Comparison of ENCODE assay signal across 12 cellular contexts in the genomic region with DNA sequence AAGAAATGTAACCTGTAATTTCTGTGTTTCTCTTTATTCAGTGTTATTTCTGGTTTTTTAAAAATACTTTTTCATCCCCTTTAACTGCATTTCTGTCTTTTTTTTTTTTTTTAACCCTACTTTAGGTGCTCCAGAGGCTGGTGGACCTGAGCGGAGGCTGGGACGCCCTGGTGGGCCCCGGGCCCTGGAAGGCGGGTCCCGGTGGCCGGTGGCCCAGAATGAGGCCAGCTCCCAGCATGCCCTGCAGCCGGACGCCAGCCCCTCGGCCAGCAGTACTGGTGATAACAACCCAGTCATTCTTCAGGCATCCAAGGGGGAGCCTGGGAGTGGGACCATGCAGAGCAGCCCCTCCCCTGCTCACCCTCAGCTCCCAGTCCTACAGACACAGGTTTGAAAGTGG. TPM values are rescaled to one million over a fixed set of nuclear protein-coding genes. Genes with fewer than 3 reads are reported as not detected.
DNase-seq lines count a peak whose midpoint lies in the region; ATAC-seq and TF ChIP-seq lines count a peak whose summit lies in the region.
"Had no signal": no experiment of that assay in that cellular context is flagged by ENCODE, and none has a peak within 500 bp of the region (broad histone marks: within the 10 kb centered on the region; RNA-seq: fewer than 3 reads in every experiment).

No MANE protein-coding gene starts in this region.

- H3K27me3 ChIP-seq in DOHH2 (ENCODE audit: control insufficient read depth, low read length) (no peaks in the 10 kb centered on the region), endocrine pancreas (ENCODE audit: control insufficient read depth, insufficient read depth, low read length) (no peaks in the 10 kb centered on the region), neural progenitor cell (peaks cover 3% of the 10 kb centered on the region), thyroid gland (no peaks in the 10 kb centered on the region)
- H3K27me3 ChIP-seq: esophagus muscularis mucosa had no signal

- TF ChIP-seq CTCF in DOHH2 (IDR thresholded peaks at IDR 0.05; ENCODE audit: low read depth, low read length, poor library complexity, severe bottlenecking) (no peak), neural progenitor cell (IDR thresholded peaks at IDR 0.05) (no peak), thyroid gland (IDR thresholded peaks at IDR 0.05) (no peak)

- H3K9me3 Mint-ChIP-seq in neural progenitor cell = no peaks in the 10 kb centered on the region

- peak overlapping the region; percentile 99 for H3K4me3 Mint-ChIP-seq in neural progenitor cell

- H2AFZ ChIP-seq in neural progenitor cell (replicated peaks) = no peak overlapping the region

- peaks cover 22% of the 10 kb centered on the region for H3K36me3 Mint-ChIP-seq in neural progenitor cell

- H3K79me2 ChIP-seq in DOHH2 (ENCODE audit: control insufficient read depth, low read length) (peaks cover 45% of the 10 kb centered on the region), neural progenitor cell (ENCODE audit: low read depth) (peaks cover 41% of the 10 kb centered on the region)

- H3F3A ChIP-seq in DOHH2 (ENCODE audit: control insufficient read depth, insufficient read depth) (peaks cover 2% of the 10 kb centered on the region; the same call in 1 of the 2 replicates), neural progenitor cell (ENCODE audit: low read depth) (peaks cover 31% of the 10 kb centered on the region)

- H3K9me3 ChIP-seq in DOHH2 (ENCODE audit: control insufficient read depth, insufficient read depth, low read length) (no peaks in the 10 kb centered on the region), endocrine pancreas (ENCODE audit: control insufficient read depth, low read length) (no peaks in the 10 kb centered on the region), neural progenitor cell (ENCODE audit: low read depth) (no peaks in the 10 kb centered on the region), thyroid gland (no peaks in the 10 kb centered on the region)
- H3K9me3 ChIP-seq: esophagus muscularis mucosa, lower lobe of right lung had no signal

- peak overlapping the region; percentile 91 for H3K4me2 ChIP-seq in DOHH2 (ENCODE audit: low read length)
- H3K4me2 ChIP-seq in neural progenitor cell = no peak overlapping the region

- H3K4me3 ChIP-seq in DOHH2 (ENCODE audit: low read length) (peak overlapping the region; percentile 84; the same call in 1 of the 2 replicates), endocrine pancreas (ENCODE audit: control insufficient read depth, insufficient read depth, low read length) (peak overlapping the region; percentile 65), neural progenitor cell (no peak overlapping the region), thyroid gland (replicated peaks in 1 of 3) (no peak overlapping the region)

- ATAC-seq in HG03025 (IDR thresholded peaks at IDR 0.05; ENCODE audit: low FRiP score, unreplicated experiment) = no peak
- ATAC-seq: lower lobe of right lung had no signal

- H3K27ac Mint-ChIP-seq in neural progenitor cell = no peak overlapping the region

- H4K20me1 ChIP-seq in DOHH2 (ENCODE audit: control insufficient read depth, insufficient read depth, low read depth, low read length) = peaks cover 6% of the 10 kb centered on the region
- peaks cover 43% of the 10 kb centered on the region for H4K20me1 ChIP-seq in neural progenitor cell (ENCODE audit: low read depth)

- DNase-seq in NCI-H226 (peak; percentile 88), neural progenitor cell (ENCODE audit: low spot score) (no peak), CD1c-positive myeloid dendritic cell (ENCODE audit: extremely low spot score) (no peak), thyroid gland (no peak)
- DNase-seq: aorta; GF-D8; lower lobe of right lung; stimulated activated CD4-positive, alpha-beta T cell treated with anti-CD3 and anti-CD28 coated beads, Interleukin-15, amount 100 ng/mL, for 24 hours had no signal

- H3K36me3 ChIP-seq in DOHH2 (ENCODE audit: control insufficient read depth, low read length) = peaks cover 59% of the 10 kb centered on the region
- peaks cover 7% of the 10 kb centered on the region for H3K36me3 ChIP-seq in endocrine pancreas (ENCODE audit: control insufficient read depth, insufficient read depth, low read length)
- peaks cover 18% of the 10 kb centered on the region for H3K36me3 ChIP-seq in neural progenitor cell
- peaks cover 37 to 49% of the 10 kb centered on the region in 2 donors for H3K36me3 ChIP-seq in thyroid gland

- H3K9ac ChIP-seq in endocrine pancreas (ENCODE audit: control insufficient read depth, insufficient read depth, low read length) (no peak overlapping the region), neural progenitor cell (no peak overlapping the region)

- no peak overlapping the region for H3K27ac ChIP-seq in DOHH2 (ENCODE audit: low read depth, low read length)
- no peak overlapping the region for H3K27ac ChIP-seq in neural progenitor cell
- no peak overlapping the region for H3K27ac ChIP-seq in thyroid gland
- H3K27ac ChIP-seq: lower lobe of right lung had no signal

- H3K4me1 Mint-ChIP-seq in neural progenitor cell = peaks cover 19% of the 10 kb centered on the region

- peaks cover 4% of the 10 kb centered on the region for H3K27me3 Mint-ChIP-seq in neural progenitor cell (ENCODE audit: insufficient read depth, low read depth)

- H3K4me1 ChIP-seq in DOHH2 (ENCODE audit: control insufficient read depth, low read length) (peaks cover 24% of the 10 kb centered on the region), endocrine pancreas (ENCODE audit: control insufficient read depth, insufficient read depth, low read length) (peaks cover 7% of the 10 kb centered on the region), neural progenitor cell (peaks cover 8% of the 10 kb centered on the region), thyroid gland (peaks cover 14 to 20% of the 10 kb centered on the region in 2 donors)

- H3K9me2 ChIP-seq in DOHH2 (replicated peaks; ENCODE audit: control insufficient read depth, low read length) = no peaks in the 10 kb centered on the region

- TF ChIP-seq POLR2A in thyroid gland (IDR thresholded peaks at IDR 0.05) = no peak

- intact Hi-C loops in thyroid gland (cut with DNase I) = no loop called here

- WGBS in thyroid gland, 2 donors = 59 to 81% methylated on average over 9 of the region's 9 CpGs

RNA-seq across cellular contexts. Expression of a gene that starts 1.5 kb away (rescaled TPM):
- 4.6 and 8.8 TPM in 2 replicates for total RNA-seq in neural progenitor cell (ENCODE audit: low replicate concordance)
- 10 to 100 TPM; 32.9 to 57.7 (median 50.7) TPM for total RNA-seq in thyroid gland

RNA-seq across cellular contexts. Expression of a gene that starts 42.3 kb away (rescaled TPM):
- total RNA-seq in neural progenitor cell (ENCODE audit: low replicate concordance) = 3.6 and 20.5 TPM in 2 replicates
- 10 to 100 TPM; 35.6 to 56.8 (median 42.1) TPM for total RNA-seq in thyroid gland

RNA-seq across cellular contexts. Expression of a gene that starts 47.7 kb away (rescaled TPM):
- total RNA-seq in neural progenitor cell (ENCODE audit: low replicate concordance) = 20.2 and 31.4 TPM in 2 replicates
- total RNA-seq in thyroid gland = 10 to 100 TPM; 28.1 to 52.8 (median 42.3) TPM

RNA-seq across cellular contexts. Expression of a gene that starts 49.7 kb away (rescaled TPM):
- 3.5 and 14.6 TPM in 2 replicates for total RNA-seq in neural progenitor cell (ENCODE audit: low replicate concordance)
- 10 to 100 TPM; 26.5 to 44.7 (median 34.7) TPM for total RNA-seq in thyroid gland

Comparison
In these comparisons a context has a peak if more than half of its experiments do, and no peak if none do; other contexts are left out.
1. H3K4me3 ChIP-seq: peak in DOHH2 (single experiment) and endocrine pancreas (single experiment); none in neural progenitor cell (single experiment) and thyroid gland (0 of 3).